In the genomic region with DNA sequence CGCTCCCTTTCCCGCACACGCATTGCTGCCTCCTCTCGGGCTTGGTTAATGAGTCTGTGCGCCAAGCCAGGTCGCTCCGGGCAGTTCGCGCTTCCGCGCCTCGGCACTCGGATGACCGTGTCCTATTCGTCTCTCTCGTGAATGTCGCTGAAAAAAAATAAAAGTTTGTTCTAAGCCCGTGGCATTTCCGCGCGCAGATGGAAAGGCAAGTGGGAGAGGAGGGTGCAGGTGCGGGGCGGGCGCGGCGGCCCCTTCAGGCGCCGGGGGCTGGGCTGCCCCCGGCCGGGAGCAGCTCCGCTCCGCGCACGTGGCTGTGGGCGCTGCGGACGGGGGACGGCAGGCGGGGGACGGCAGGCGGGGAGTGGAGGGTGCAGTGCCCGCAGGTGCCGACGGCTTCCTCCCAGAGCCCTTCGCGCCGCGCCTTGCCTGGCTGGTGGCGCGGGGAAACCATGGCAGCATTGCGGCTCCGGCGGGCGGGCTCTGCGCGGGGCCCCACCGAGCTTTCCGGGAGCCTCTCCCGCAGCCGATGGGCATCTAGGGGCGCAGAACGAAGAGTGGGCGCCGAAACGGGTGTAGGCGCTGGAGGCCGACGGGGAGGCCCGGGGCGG, we compare ENCODE assay signal across 8 cellular contexts.
A peak's percentile ranks its signal among the peaks of the same experiment; 100 is the strongest.
DNase-seq lines count a peak whose midpoint lies in the region; ATAC-seq and TF ChIP-seq lines count a peak whose summit lies in the region.

No MANE protein-coding gene starts in this region.

- DNase-seq in DMS53 (lab: John Stamatoyannopoulos, UW) (peak; percentile 84), LHCN-M2 (ENCODE audit: low read depth) (peak; percentile 59), suprapubic skin (ENCODE audit: low spot score in 2 of 2) (no peak), NCI-H2107 (lab: John Stamatoyannopoulos, UW) (no peak), T-helper 9 cell (no peak)
- DNase-seq in activated naive CD8-positive, alpha-beta T cell treated with anti-CD3 and anti-CD28 coated beads, Interleukin-2, amount 10 ng/mL, durations not matched to agents 7 days and 5 days = peak; percentile 41

- no peaks in the 10 kb centered on the region for H3K36me3 ChIP-seq in suprapubic skin

- H3K9me3 ChIP-seq in iPS-18c (ENCODE audit: control insufficient read depth, insufficient read depth, low read length) (no peaks in the 10 kb centered on the region), suprapubic skin (no peaks in the 10 kb centered on the region)

- H3K9me3 Mint-ChIP-seq in activated naive CD8-positive, alpha-beta T cell treated with anti-CD3 and anti-CD28 coated beads, Interleukin-2, amount 10 ng/mL, durations not matched to agents 7 days and 5 days = no peaks in the 10 kb centered on the region

- TF ChIP-seq EP300 in suprapubic skin (IDR thresholded peaks at IDR 0.05) = no peak

- H3K27me3 ChIP-seq in suprapubic skin = peaks cover 73% of the 10 kb centered on the region

- no peak overlapping the region for H3K27ac Mint-ChIP-seq in activated naive CD8-positive, alpha-beta T cell treated with anti-CD3 and anti-CD28 coated beads, Interleukin-2, amount 10 ng/mL, durations not matched to agents 7 days and 5 days

- H3K27ac ChIP-seq in suprapubic skin = no peak overlapping the region

- H3K4me3 ChIP-seq in iPS-18c (ENCODE audit: insufficient read depth, low read depth, low read length) (peak overlapping the region; percentile 56), suprapubic skin (peak overlapping the region; percentile 59)

- TF ChIP-seq CTCF in suprapubic skin (IDR thresholded peaks at IDR 0.05) = no peak

- peaks cover 70% of the 10 kb centered on the region for H3K27me3 Mint-ChIP-seq in activated naive CD8-positive, alpha-beta T cell treated with anti-CD3 and anti-CD28 coated beads, Interleukin-2, amount 10 ng/mL, durations not matched to agents 7 days and 5 days

- no peaks in the 10 kb centered on the region for H3K36me3 Mint-ChIP-seq in activated naive CD8-positive, alpha-beta T cell treated with anti-CD3 and anti-CD28 coated beads, Interleukin-2, amount 10 ng/mL, durations not matched to agents 7 days and 5 days

- peaks cover 2% of the 10 kb centered on the region for H3K4me1 Mint-ChIP-seq in activated naive CD8-positive, alpha-beta T cell treated with anti-CD3 and anti-CD28 coated beads, Interleukin-2, amount 10 ng/mL, durations not matched to agents 7 days and 5 days

- peaks cover 21% of the 10 kb centered on the region for H3K4me1 ChIP-seq in suprapubic skin

- peak overlapping the region; percentile 78 for H3K4me3 Mint-ChIP-seq in activated naive CD8-positive, alpha-beta T cell treated with anti-CD3 and anti-CD28 coated beads, Interleukin-2, amount 10 ng/mL, durations not matched to agents 7 days and 5 days

- 4% methylated on average over 23 of the region's 70 CpGs for WGBS in suprapubic skin

- ATAC-seq in activated naive CD8-positive, alpha-beta T cell treated with anti-CD3 and anti-CD28 coated beads, Interleukin-2, amount 10 ng/mL, durations not matched to agents 7 days and 5 days (ENCODE audit: low read depth) = peak; percentile 47
- no peak for ATAC-seq in HG02623 (IDR thresholded peaks at IDR 0.05; ENCODE audit: unreplicated experiment)

- TF ChIP-seq POLR2A in suprapubic skin (IDR thresholded peaks at IDR 0.05) = no peak

- POLR2A ChIA-PET in activated naive CD8-positive, alpha-beta T cell treated with anti-CD3 and anti-CD28 coated beads, Interleukin-2, amount 10 ng/mL, durations not matched to agents 7 days and 5 days (lab: Charles Lee) = no interaction called here

Comparison
In these comparisons a context has a peak if more than half of its experiments do, and no peak if none do; other contexts are left out.
1. DNase-seq: peak in DMS53 (single experiment), LHCN-M2 (single experiment) and activated naive CD8-positive, alpha-beta T cell treated with anti-CD3 and anti-CD28 coated beads, Interleukin-2, amount 10 ng/mL, durations not matched to agents 7 days and 5 days (single experiment); none in suprapubic skin (0 of 2), NCI-H2107 (single experiment) and T-helper 9 cell (single experiment).